Comparison of ENCODE assay signal across 8 cellular contexts in genomic region chr17:42675984-42676423, GRCh38. TPM values are rescaled to one million over a fixed set of nuclear protein-coding genes. Genes with fewer than 3 reads are reported as not detected.
DNase-seq lines count a peak whose midpoint lies in the region; ATAC-seq and TF ChIP-seq lines count a peak whose summit lies in the region.

No MANE protein-coding gene starts in this region.

- H3K9me3 ChIP-seq in CD4-positive, alpha-beta memory T cell (ENCODE audit: control insufficient read depth in 1 of 2, low read length in 2 of 2): no peaks in the 10 kb centered on the region
- no peaks in the 10 kb centered on the region for H3K9me3 ChIP-seq in HUES48 (ENCODE audit: control insufficient read depth, insufficient read depth, low read length)

- peaks cover 26 to 66% (median 41%) of the 10 kb centered on the region in 4 donors for H3K4me1 Mint-ChIP-seq in CD4-positive, alpha-beta memory T cell
- peaks cover 46% of the 10 kb centered on the region for H3K4me1 Mint-ChIP-seq in activated T-helper 1 cell treated with anti-CD3 and anti-CD28 coated beads, Interleukin-12 subunit alpha, Interleukin-12 subunit beta, Interleukin-2, Interleukin-4 antibody, amounts not matched to agents 30 ng/mL and 10 ng/mL and 1 ng/mL, durations not matched to agents 14 hours and 24 hours and 36 hours (ENCODE audit: low read depth)
- peaks cover 15% of the 10 kb centered on the region for H3K4me1 Mint-ChIP-seq in progenitor cell of endocrine pancreas (ENCODE audit: low read depth)

- POLR2A ChIA-PET in CD4-positive, alpha-beta memory T cell (lab: Charles Lee; ENCODE audit: partially characterized antibody): interaction anchor here (0.8 to 6.3 kb wide), 4 partner anchors 16 to 496 kb away, joined by 3 to 55 read pairs (median 28); partner anchors contain the start of genes PSMC3IP, RETREG3 and TUBG1

- CTCF ChIA-PET in CD4-positive, alpha-beta memory T cell (lab: Charles Lee; ENCODE audit: partially characterized antibody): interaction anchor here (1.1 kb wide), 1 partner anchor 97 kb away, joined by 6 read pairs; no protein-coding TSS in a partner anchor

- ATAC-seq in left cardiac atrium: peak; percentile 9
- ATAC-seq in GM21717 (IDR thresholded peaks at IDR 0.05; ENCODE audit: unreplicated experiment): no peak
- no peak for ATAC-seq in GM18511 (IDR thresholded peaks at IDR 0.05; ENCODE audit: unreplicated experiment)

- no peak for DNase-seq in CD4-positive, alpha-beta memory T cell
- DNase-seq in activated T-helper 1 cell treated with anti-CD3 and anti-CD28 coated beads, Interleukin-12 subunit alpha, Interleukin-12 subunit beta, Interleukin-2, Interleukin-4 antibody, amounts not matched to agents 30 ng/mL and 10 ng/mL and 1 ng/mL, durations not matched to agents 14 hours and 24 hours and 36 hours (ENCODE audit: low spot score): no peak
- DNase-seq in left cardiac atrium: peak; percentile 72
- DNase-seq in progenitor cell of endocrine pancreas (ENCODE audit: low spot score, unreplicated experiment): no peak
- no peak for DNase-seq in AML-193 (lab: John Stamatoyannopoulos, UW)

- H3K27me3 ChIP-seq in CD4-positive, alpha-beta memory T cell (ENCODE audit: insufficient read depth, low read length): peaks cover 37% of the 10 kb centered on the region
- peaks cover 59% of the 10 kb centered on the region for H3K27me3 ChIP-seq in HUES48 (ENCODE audit: control insufficient read depth, insufficient read depth, low read length)

- H3K27me3 Mint-ChIP-seq in CD4-positive, alpha-beta memory T cell: peaks cover 19 to 23% of the 10 kb centered on the region in 2 donors
- peaks cover 35% of the 10 kb centered on the region for H3K27me3 Mint-ChIP-seq in activated T-helper 1 cell treated with anti-CD3 and anti-CD28 coated beads, Interleukin-12 subunit alpha, Interleukin-12 subunit beta, Interleukin-2, Interleukin-4 antibody, amounts not matched to agents 30 ng/mL and 10 ng/mL and 1 ng/mL, durations not matched to agents 14 hours and 24 hours and 36 hours (ENCODE audit: insufficient read depth)
- peaks cover 30% of the 10 kb centered on the region for H3K27me3 Mint-ChIP-seq in progenitor cell of endocrine pancreas

- peaks cover 0 to 2% (median 0%) of the 10 kb centered on the region in 8 donors for H3K9me3 Mint-ChIP-seq in CD4-positive, alpha-beta memory T cell
- no peaks in the 10 kb centered on the region for H3K9me3 Mint-ChIP-seq in activated T-helper 1 cell treated with anti-CD3 and anti-CD28 coated beads, Interleukin-12 subunit alpha, Interleukin-12 subunit beta, Interleukin-2, Interleukin-4 antibody, amounts not matched to agents 30 ng/mL and 10 ng/mL and 1 ng/mL, durations not matched to agents 14 hours and 24 hours and 36 hours
- H3K9me3 Mint-ChIP-seq in progenitor cell of endocrine pancreas (ENCODE audit: low read depth): no peaks in the 10 kb centered on the region

- peak overlapping the region; percentile 14 for H3K27ac ChIP-seq in CD4-positive, alpha-beta memory T cell (ENCODE audit: low read depth, low read length)
- H3K27ac ChIP-seq in HUES48 (ENCODE audit: low read depth, low read length): peak overlapping the region; percentile 26

- peak overlapping the region in 3 of 7 donors; percentile 7 to 94 (median 18) for H3K27ac Mint-ChIP-seq in CD4-positive, alpha-beta memory T cell
- no peak overlapping the region for H3K27ac Mint-ChIP-seq in activated T-helper 1 cell treated with anti-CD3 and anti-CD28 coated beads, Interleukin-12 subunit alpha, Interleukin-12 subunit beta, Interleukin-2, Interleukin-4 antibody, amounts not matched to agents 30 ng/mL and 10 ng/mL and 1 ng/mL, durations not matched to agents 14 hours and 24 hours and 36 hours
- peak overlapping the region; percentile 84 for H3K27ac Mint-ChIP-seq in progenitor cell of endocrine pancreas

- peak overlapping the region in 1 of 2 donors; percentile 75 for H3K4me3 ChIP-seq in CD4-positive, alpha-beta memory T cell (ENCODE audit: low read length in 2 of 2)
- peak overlapping the region; percentile 94 for H3K4me3 ChIP-seq in HUES48 (ENCODE audit: low read depth, low read length)

- H3K9ac ChIP-seq in HUES48 (ENCODE audit: low read depth, low read length): no peak overlapping the region

- H3K4me3 Mint-ChIP-seq in CD4-positive, alpha-beta memory T cell: peak overlapping the region; percentile 35 to 81 (median 72)
- H3K4me3 Mint-ChIP-seq in activated T-helper 1 cell treated with anti-CD3 and anti-CD28 coated beads, Interleukin-12 subunit alpha, Interleukin-12 subunit beta, Interleukin-2, Interleukin-4 antibody, amounts not matched to agents 30 ng/mL and 10 ng/mL and 1 ng/mL, durations not matched to agents 14 hours and 24 hours and 36 hours: peak overlapping the region; percentile 72
- peak overlapping the region; percentile 81 for H3K4me3 Mint-ChIP-seq in progenitor cell of endocrine pancreas (ENCODE audit: low read depth)

- no peaks in the 10 kb centered on the region for H3K36me3 ChIP-seq in CD4-positive, alpha-beta memory T cell (ENCODE audit: insufficient read depth, low read length)
- peaks cover 3% of the 10 kb centered on the region; the same call in 1 of the 2 replicates for H3K36me3 ChIP-seq in HUES48 (ENCODE audit: control insufficient read depth, insufficient read depth, low read length)

- peaks cover 72% of the 10 kb centered on the region for H3K4me1 ChIP-seq in CD4-positive, alpha-beta memory T cell (ENCODE audit: insufficient read depth, low read length)
- H3K4me1 ChIP-seq in HUES48 (ENCODE audit: control insufficient read depth, insufficient read depth, low read length): peaks cover 52% of the 10 kb centered on the region

- intact Hi-C loops in CD4-positive, alpha-beta memory T cell (cut with micrococcal nuclease): loop anchor here (2.0 to 5.0 kb wide), 2 partner anchors 144 to 149 kb away; partner anchors contain the start of gene BECN1
- intact Hi-C loops in activated T-helper 1 cell treated with anti-CD3 and anti-CD28 coated beads, Interleukin-12 subunit alpha, Interleukin-12 subunit beta, Interleukin-2, Interleukin-4 antibody, amounts not matched to agents 30 ng/mL and 10 ng/mL and 1 ng/mL, durations not matched to agents 14 hours and 24 hours and 36 hours (cut with micrococcal nuclease): loop anchor here (5.0 kb wide), 2 partner anchors 96 to 346 kb away; partner anchors contain the start of genes VAT1 and VPS25
- intact Hi-C loops in left cardiac atrium (cut with DNase I): loop anchor here in 1 of 2 donors (10.0 kb wide), 1 partner anchor 101 kb away; the partner anchor contains the start of gene PSMC3IP

- H3K36me3 Mint-ChIP-seq in CD4-positive, alpha-beta memory T cell: peaks cover 0 to 7% of the 10 kb centered on the region in 2 donors
- H3K36me3 Mint-ChIP-seq in activated T-helper 1 cell treated with anti-CD3 and anti-CD28 coated beads, Interleukin-12 subunit alpha, Interleukin-12 subunit beta, Interleukin-2, Interleukin-4 antibody, amounts not matched to agents 30 ng/mL and 10 ng/mL and 1 ng/mL, durations not matched to agents 14 hours and 24 hours and 36 hours (ENCODE audit: low read depth): no peaks in the 10 kb centered on the region
- H3K36me3 Mint-ChIP-seq in progenitor cell of endocrine pancreas (ENCODE audit: insufficient read depth): peaks cover 8% of the 10 kb centered on the region

- TF ChIP-seq CTCF in progenitor cell of endocrine pancreas (IDR thresholded peaks at IDR 0.05; ENCODE audit: unreplicated experiment): no peak

RNA-seq across cellular contexts. Expression of gene PLEKHH3, which starts 0.8 kb away (rescaled TPM):
- total RNA-seq in CD4-positive, alpha-beta memory T cell: under 1 TPM; 0.15 to 0.22 TPM
- under 1 TPM; 0.16 to 0.32 TPM for polyA plus RNA-seq in CD4-positive, alpha-beta memory T cell
- total RNA-seq in activated T-helper 1 cell treated with anti-CD3 and anti-CD28 coated beads, Interleukin-12 subunit alpha, Interleukin-12 subunit beta, Interleukin-2, Interleukin-4 antibody, amounts not matched to agents 30 ng/mL and 10 ng/mL and 1 ng/mL, durations not matched to agents 14 hours and 24 hours and 36 hours: 0.52 and 0.76 TPM in 2 replicates
- total RNA-seq in left cardiac atrium (10 to 100 TPM; 18.1 to 19.9 TPM), progenitor cell of endocrine pancreas (14.1 and 16.2 TPM in 2 replicates)

RNA-seq across cellular contexts. Expression of gene CCR10, which starts 5.6 kb away (rescaled TPM):
- total RNA-seq in CD4-positive, alpha-beta memory T cell: under 1 TPM; 0.53 to 0.81 TPM
- 10 to 100 TPM in 1 of 2 donors, 1 to 10 TPM in 1; 9.1 to 10.7 TPM for polyA plus RNA-seq in CD4-positive, alpha-beta memory T cell
- total RNA-seq in activated T-helper 1 cell treated with anti-CD3 and anti-CD28 coated beads, Interleukin-12 subunit alpha, Interleukin-12 subunit beta, Interleukin-2, Interleukin-4 antibody, amounts not matched to agents 30 ng/mL and 10 ng/mL and 1 ng/mL, durations not matched to agents 14 hours and 24 hours and 36 hours: 0.15 and 0.21 TPM in 2 replicates
- total RNA-seq in left cardiac atrium (1 to 10 TPM; 1.7 to 3.3 TPM), progenitor cell of endocrine pancreas (0.49 and 1.1 TPM in 2 replicates)

RNA-seq across cellular contexts. Expression of gene CNTNAP1, which starts 6.3 kb away (rescaled TPM):
- total RNA-seq in CD4-positive, alpha-beta memory T cell: 1 to 10 TPM; 2.5 to 3.0 TPM
- 1 to 10 TPM in 1 of 2 donors, not detected in 1; 1.2 TPM for polyA plus RNA-seq in CD4-positive, alpha-beta memory T cell
- 1.8 and 2.2 TPM in 2 replicates for total RNA-seq in activated T-helper 1 cell treated with anti-CD3 and anti-CD28 coated beads, Interleukin-12 subunit alpha, Interleukin-12 subunit beta, Interleukin-2, Interleukin-4 antibody, amounts not matched to agents 30 ng/mL and 10 ng/mL and 1 ng/mL, durations not matched to agents 14 hours and 24 hours and 36 hours
- 1 to 10 TPM; 4.7 to 7.2 TPM for total RNA-seq in left cardiac atrium
- 2.3 and 2.5 TPM in 2 replicates for total RNA-seq in progenitor cell of endocrine pancreas

RNA-seq across cellular contexts. Expression of gene TUBG2, which starts 16.9 kb away (rescaled TPM):
- 10 to 100 TPM; 18.1 to 19.1 TPM for total RNA-seq in CD4-positive, alpha-beta memory T cell
- 1 to 10 TPM; 3.0 to 5.0 TPM for polyA plus RNA-seq in CD4-positive, alpha-beta memory T cell
- 9.1 and 11.6 TPM in 2 replicates for total RNA-seq in activated T-helper 1 cell treated with anti-CD3 and anti-CD28 coated beads, Interleukin-12 subunit alpha, Interleukin-12 subunit beta, Interleukin-2, Interleukin-4 antibody, amounts not matched to agents 30 ng/mL and 10 ng/mL and 1 ng/mL, durations not matched to agents 14 hours and 24 hours and 36 hours
- 10 to 100 TPM; 14.4 to 15.8 TPM for total RNA-seq in left cardiac atrium
- total RNA-seq in progenitor cell of endocrine pancreas: 26.9 and 31.3 TPM in 2 replicates

Comparison
In these comparisons a context has a peak if more than half of its experiments do, and no peak if none do; other contexts are left out.
1. ATAC-seq: peak in left cardiac atrium (2 of 2); none in GM21717 (single experiment) and GM18511 (single experiment).
2. Peak in every context shown above with its lines, with median percentiles within 50 percentile points of each other: H3K4me3 Mint-ChIP-seq.